ENCODE assay signal across 26 cellular contexts in genomic region chr16:74092336-74092735, GRCh38.
"Had no signal": no experiment of that assay in that cellular context is flagged by ENCODE, and none has a peak within 500 bp of the region (broad histone marks: within the 10 kb centered on the region; RNA-seq: fewer than 3 reads in every experiment).

No MANE protein-coding gene starts in this region.

- H3K9me3 ChIP-seq: colonic mucosa, esophagus squamous epithelium, gastrocnemius medialis, heart left ventricle, lower lobe of right lung, mucosa of descending colon had no signal

- H3K4me1 ChIP-seq: colonic mucosa, esophagus squamous epithelium, gastrocnemius medialis, heart left ventricle, lower lobe of right lung had no signal

- H3K4me3 ChIP-seq: colonic mucosa, esophagus squamous epithelium, gastrocnemius medialis, heart left ventricle, hepatocyte, lower lobe of right lung, mucosa of descending colon had no signal

- ATAC-seq: effector memory CD8-positive, alpha-beta T cell; esophagus mucosa; gastrocnemius medialis; heart left ventricle; left colon; left lobe of liver; left ventricle myocardium superior; lower lobe of right lung; mucosa of descending colon had no signal

- H3K36me3 ChIP-seq: colonic mucosa, esophagus squamous epithelium, gastrocnemius medialis, heart left ventricle, lower lobe of right lung had no signal

- H3K27me3 ChIP-seq: colonic mucosa, esophagus squamous epithelium, gastrocnemius medialis, heart left ventricle, hepatocyte had no signal

- DNase-seq: colonic mucosa; cortex of kidney; effector CD8-positive, alpha-beta T cell; effector memory CD8-positive, alpha-beta T cell; endodermal cell; erythroblast; esophagus squamous epithelium; foreskin fibroblast; foreskin melanocyte; gastrocnemius medialis; heart left ventricle; hypothalamus; immature natural killer cell; islet precursor cell; kidney; kidney glomerular epithelial cell; left colon; left ventricle myocardium superior; lower lobe of right lung; mesenchymal stem cell; mucosa of descending colon; naive B cell had no signal

- H3K27ac ChIP-seq: colonic mucosa, epithelial cell of prostate, esophagus squamous epithelium, gastrocnemius medialis, heart left ventricle, hepatocyte, lower lobe of right lung had no signal
